Comparison of ENCODE assay signal across 1 cellular context in genomic region chr7:129143724-129144094, GRCh38.
TF ChIP-seq lines count a peak whose summit lies in the region.

No MANE protein-coding gene starts in this region.

TF ChIP-seq in H1, 55 proteins besides CTCF, POLR2A, EP300 and RAD21:
- no peak for TF ChIP-seq RBBP5 (IDR thresholded peaks at IDR 0.05; ENCODE audit: borderline replicate concordance, low read depth, low read length)
- TF ChIP-seq CHD2 (IDR thresholded peaks at IDR 0.05; ENCODE audit: low read length), result no peak
- no peak for TF ChIP-seq POU5F1 (IDR thresholded peaks at IDR 0.05; ENCODE audit: low read depth, low read length)
- TF ChIP-seq JUND (IDR thresholded peaks at IDR 0.05; ENCODE audit: low read length), result no peak
- no peak for TF ChIP-seq RXRA (IDR thresholded peaks at IDR 0.05; ENCODE audit: insufficient read depth, low read depth, low read length)
- TF ChIP-seq TCF12 (IDR thresholded peaks at IDR 0.05; ENCODE audit: low read depth, low read length), result no peak
- no peak for TF ChIP-seq TAF1 (IDR thresholded peaks at IDR 0.05; ENCODE audit: low read depth, low read length)
- TF ChIP-seq MAX (IDR thresholded peaks at IDR 0.05), result no peak
